14 cellular contexts compared by ENCODE assay signal in the genomic region with DNA sequence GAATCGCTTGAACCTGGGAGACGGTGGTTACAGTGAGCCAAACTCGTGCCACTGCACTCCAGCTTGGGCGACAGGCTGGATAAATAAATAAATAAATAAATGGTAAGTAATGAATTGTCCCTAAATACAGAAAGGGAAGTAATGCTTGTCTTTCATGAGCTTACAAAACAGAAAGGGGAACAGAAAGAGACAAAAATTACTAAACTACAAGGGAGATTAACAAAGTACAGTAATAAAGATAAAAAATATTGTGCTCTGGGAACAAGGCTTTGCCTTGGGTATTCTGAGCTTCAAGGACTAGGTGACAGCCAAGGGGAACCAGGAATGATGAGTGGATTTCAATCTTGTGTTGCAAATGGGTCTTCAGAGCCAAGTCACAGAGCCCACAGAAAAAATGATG. TPM values are rescaled to one million over a fixed set of nuclear protein-coding genes. Genes with fewer than 3 reads are reported as not detected.
DNase-seq lines count a peak whose midpoint lies in the region; ATAC-seq, FAIRE-seq and TF ChIP-seq lines count a peak whose summit lies in the region.
"Had no signal": no experiment of that assay in that cellular context is flagged by ENCODE, and none has a peak within 500 bp of the region (broad histone marks: within the 10 kb centered on the region; RNA-seq: fewer than 3 reads in every experiment).

No MANE protein-coding gene starts in this region.

- H3K4me3 Mint-ChIP-seq in Calu3 (ENCODE audit: low read depth, unreplicated experiment), result no peak overlapping the region
- H3K4me3 Mint-ChIP-seq: brain; CD8-positive, alpha-beta T cell had no signal

- no peak overlapping the region for H3K4me2 ChIP-seq in mammary epithelial cell (ENCODE audit: insufficient read depth, low read depth, low read length)
- H3K4me2 ChIP-seq: SK-N-SH had no signal

- no peak overlapping the region for H3K27ac Mint-ChIP-seq in Calu3 (ENCODE audit: unreplicated experiment)
- H3K27ac Mint-ChIP-seq: brain; CD8-positive, alpha-beta T cell had no signal

- no peaks in the 10 kb centered on the region for H3K27me3 Mint-ChIP-seq in Calu3 (ENCODE audit: unreplicated experiment)

- ATAC-seq in GM21526 (IDR thresholded peaks at IDR 0.05; ENCODE audit: low FRiP score, unreplicated experiment) (peak; percentile 85), HG03135 (IDR thresholded peaks at IDR 0.05; ENCODE audit: unreplicated experiment) (peak; percentile 93)
- ATAC-seq: CD8-positive, alpha-beta T cell had no signal

- no peaks in the 10 kb centered on the region for H3K27me3 ChIP-seq in mammary epithelial cell (ENCODE audit: insufficient read depth, low read length)
- H3K27me3 ChIP-seq: esophagus muscularis mucosa had no signal

- peaks cover 6% of the 10 kb centered on the region for H3K36me3 Mint-ChIP-seq in Calu3 (ENCODE audit: insufficient read depth, unreplicated experiment)
- H3K36me3 Mint-ChIP-seq: brain; CD8-positive, alpha-beta T cell had no signal

- no peaks in the 10 kb centered on the region for H4K20me1 ChIP-seq in mammary epithelial cell (ENCODE audit: insufficient read depth, low read length)

- TF ChIP-seq CTCF in mammary epithelial cell (conservative IDR thresholded peaks at IDR 0.05 in 1 of 2, IDR thresholded peaks at IDR 0.05 in 1 of 2; ENCODE audit: extremely low read depth in 1 of 2, insufficient read depth in 1 of 2, low read depth in 1 of 2, low read length in 2 of 2), result no peak
- TF ChIP-seq CTCF in Calu3 (IDR thresholded peaks at IDR 0.05; ENCODE audit: unreplicated experiment), result no peak

- dilution Hi-C loops in mammary epithelial cell (cut with HindIII; ENCODE audit: low sequenced_read_pairs), result no loop called here

- in situ Hi-C loops in mammary epithelial cell (cut with MboI; ENCODE audit: low sequenced_read_pairs in 2 of 2), result no loop called here

- 95% methylated on average over 4 of the region's 4 CpGs for WGBS in mammary epithelial cell (ENCODE audit: low coverage, missing lambda C conversion rate)

- no peak overlapping the region for H3K27ac ChIP-seq in mammary epithelial cell (ENCODE audit: insufficient read depth, low read depth, low read length)
- H3K27ac ChIP-seq: esophagus muscularis mucosa had no signal

- H3K36me3 ChIP-seq in mammary epithelial cell (ENCODE audit: insufficient read depth, low read length), result no peaks in the 10 kb centered on the region
- H3K36me3 ChIP-seq: esophagus muscularis mucosa had no signal

- no peak overlapping the region for H2AFZ ChIP-seq in mammary epithelial cell (ENCODE audit: low read depth, low read length)

- H3K4me1 Mint-ChIP-seq in Calu3 (ENCODE audit: low read depth, unreplicated experiment), result no peaks in the 10 kb centered on the region
- H3K4me1 Mint-ChIP-seq: brain had no signal

- peak; percentile 64 for FAIRE-seq in GM18507 (lab: Jason Lieb, UNC)
- FAIRE-seq: GM12892 had no signal

- no peaks in the 10 kb centered on the region for H3K4me1 ChIP-seq in mammary epithelial cell (ENCODE audit: insufficient read depth, low read length)
- H3K4me1 ChIP-seq: esophagus muscularis mucosa had no signal

- BruUV-seq in mammary epithelial cell (replicated peaks; lab: Mats Ljungman, UMichigan) (no TSS peak), Calu3 (replicated peaks; lab: Mats Ljungman, UMichigan) (no TSS peak)

- intact Hi-C loops in mammary epithelial cell (cut with micrococcal nuclease), result no loop called here
- intact Hi-C loops in Calu3 (cut with micrococcal nuclease; ENCODE audit: unreplicated experiment), result no loop called here

- no peak overlapping the region for H3K4me3 ChIP-seq in mammary epithelial cell (replicated peaks in 1 of 3; ENCODE audit: insufficient read depth in 1 of 3, low read depth in 2 of 3, low read length in 3 of 3)
- H3K4me3 ChIP-seq: esophagus muscularis mucosa had no signal

- DNase-seq in GM18507 (ENCODE audit: extremely low spot score, insufficient read length, low read depth), result no peak
- DNase-seq in SKM-1 (lab: John Stamatoyannopoulos, UW; ENCODE audit: unreplicated experiment), result peak; percentile 23
- DNase-seq in HuH-7.5 (ENCODE audit: low spot score), result no peak
- DNase-seq in activated gamma-delta T cell treated with Interleukin-2 at 50 U/mL for 16 hours, result no peak
- DNase-seq in mammary epithelial cell, result no peak
- DNase-seq in Calu3, result no peak
- DNase-seq: CD8-positive, alpha-beta T cell; SK-N-SH; stimulated activated CD4-positive, alpha-beta T cell treated with anti-CD3 and anti-CD28 coated beads, Interleukin-4, amount 100 ng/mL, for 1 hour had no signal

- CTCF ChIA-PET in mammary epithelial cell (lab: Charles Lee; ENCODE audit: low non-redundant PET) (no interaction called here), Calu3 (lab: Charles Lee) (interaction anchor here (0.6 kb wide), 1 partner anchor 858 kb away, joined by 3 read pairs; no protein-coding TSS in a partner anchor)

- no peaks in the 10 kb centered on the region for H3K9me3 Mint-ChIP-seq in Calu3 (ENCODE audit: low read depth, unreplicated experiment)
- H3K9me3 Mint-ChIP-seq: CD8-positive, alpha-beta T cell had no signal

- H3K9me3 ChIP-seq in mammary epithelial cell (replicated peaks; ENCODE audit: insufficient read depth, low read length), result no peaks in the 10 kb centered on the region
- H3K9me3 ChIP-seq: esophagus muscularis mucosa, SK-N-SH had no signal

- H3K9ac ChIP-seq in mammary epithelial cell (ENCODE audit: insufficient read depth, low read length), result no peak overlapping the region
- H3K9ac ChIP-seq: SK-N-SH had no signal

- H3K79me2 ChIP-seq in mammary epithelial cell (ENCODE audit: insufficient read depth, low read length), result no peaks in the 10 kb centered on the region

RNA-seq across cellular contexts. Expression of a gene that starts 9.2 kb away (rescaled TPM):
- total RNA-seq in mammary epithelial cell (10 to 100 TPM; 23.3 to 25.5 TPM), Calu3 (2022) (59.4 and 63.5 TPM in 2 replicates)
- polyA plus RNA-seq in mammary epithelial cell, result 5.8 TPM
- 4.8 TPM for polyA minus RNA-seq in mammary epithelial cell

RNA-seq across cellular contexts. Expression of a gene that starts 34.0 kb away (rescaled TPM):
- total RNA-seq in mammary epithelial cell (10 to 100 TPM; 11.9 to 21.2 TPM), Calu3 (2022) (46.4 and 49.5 TPM in 2 replicates)
- 11.0 TPM for polyA plus RNA-seq in mammary epithelial cell
- 15.5 TPM for polyA minus RNA-seq in mammary epithelial cell
